Comparison of ENCODE assay signal across 9 cellular contexts in genomic region chr3:119508172-119508845, GRCh38. TPM values are rescaled to one million over a fixed set of nuclear protein-coding genes. Genes with fewer than 3 reads are reported as not detected.
A peak's percentile ranks its signal among the peaks of the same experiment; 100 is the strongest.
DNase-seq lines count a peak whose midpoint lies in the region; ATAC-seq, FAIRE-seq and TF ChIP-seq lines count a peak whose summit lies in the region.
"Had no signal": no experiment of that assay in that cellular context is flagged by ENCODE, and none has a peak within 500 bp of the region (broad histone marks: within the 10 kb centered on the region; RNA-seq: fewer than 3 reads in every experiment).

No MANE protein-coding gene starts in this region.

- FAIRE-seq in GM18507 (lab: Jason Lieb, UNC) = peak; percentile 85

- H3K27me3 ChIP-seq in KMS-11 (ENCODE audit: insufficient read depth, low read depth) = no peaks in the 10 kb centered on the region

- ATAC-seq in GM21390 (IDR thresholded peaks at IDR 0.05; ENCODE audit: unreplicated experiment) (peak; percentile 70), Right ventricle myocardium inferior (no peak)
- ATAC-seq in effector memory CD8-positive, alpha-beta T cell (replicated peaks) = peak; percentile 46

- no peaks in the 10 kb centered on the region for H3K9me3 Mint-ChIP-seq in effector memory CD8-positive, alpha-beta T cell
- H3K9me3 Mint-ChIP-seq: endodermal cell had no signal

- intact Hi-C loops in Right ventricle myocardium inferior (cut with DNase I) = no loop called here

- peaks cover 22 to 25% of the 10 kb centered on the region in 2 donors for H3K4me1 Mint-ChIP-seq in effector memory CD8-positive, alpha-beta T cell (ENCODE audit: low read depth in 2 of 2)
- H3K4me1 Mint-ChIP-seq: endodermal cell had no signal

- no peak overlapping the region for H2AFZ ChIP-seq in KMS-11 (ENCODE audit: low read depth)

- H3K27ac ChIP-seq in KMS-11 = no peak overlapping the region

- no peaks in the 10 kb centered on the region for H3K79me2 ChIP-seq in KMS-11 (ENCODE audit: insufficient read depth, low read depth)

- H3K27me3 Mint-ChIP-seq in effector memory CD8-positive, alpha-beta T cell = no peaks in the 10 kb centered on the region

- DNase-seq in GM18507 (ENCODE audit: extremely low spot score, insufficient read length, low read depth) (no peak), Right ventricle myocardium inferior (ENCODE audit: missing footprints) (no peak), NOMO-1 treated with dmso at 0.1 percent for 144 hours (lab: John Stamatoyannopoulos, UW; ENCODE audit: unreplicated experiment) (no peak), NCI-H187 treated with DMSO at 0.1 percent for 48 hours (lab: John Stamatoyannopoulos, UW) (no peak)
- DNase-seq in effector memory CD8-positive, alpha-beta T cell = no peak
- DNase-seq: endodermal cell had no signal

- H3K36me3 ChIP-seq in KMS-11 (ENCODE audit: insufficient read depth) = no peaks in the 10 kb centered on the region; the same call in 1 of the 2 replicates

- H3K36me3 Mint-ChIP-seq in effector memory CD8-positive, alpha-beta T cell (ENCODE audit: insufficient read depth) = peaks cover 68% of the 10 kb centered on the region

- no peak for TF ChIP-seq CTCF in KMS-11 (conservative IDR thresholded peaks at IDR 0.05; ENCODE audit: low read depth, low read length)

- H3K4me3 Mint-ChIP-seq in effector memory CD8-positive, alpha-beta T cell = no peak overlapping the region
- H3K4me3 Mint-ChIP-seq: endodermal cell had no signal

- H3K4me1 ChIP-seq in KMS-11 (ENCODE audit: low read depth, poor library complexity, severe bottlenecking) = peaks cover 14% of the 10 kb centered on the region

- no peak overlapping the region for H3K9ac ChIP-seq in KMS-11

- no peaks in the 10 kb centered on the region for H4K20me1 ChIP-seq in KMS-11 (ENCODE audit: insufficient read depth)

- H3K4me2 ChIP-seq in KMS-11 = peak overlapping the region; percentile 22; the same call in 1 of the 2 replicates

- no peak overlapping the region for H3K4me3 ChIP-seq in KMS-11 (IDR thresholded peaks at IDR 0.05; ENCODE audit: insufficient read depth, low read depth, low read length)

- peak overlapping the region; percentile 57 to 76 for H3K27ac Mint-ChIP-seq in effector memory CD8-positive, alpha-beta T cell
- H3K27ac Mint-ChIP-seq: endodermal cell had no signal

RNA-seq across cellular contexts. Expression of gene TIMMDC1, which starts 10.0 kb away (rescaled TPM):
- 340 TPM for total RNA-seq in Right ventricle myocardium inferior

RNA-seq across cellular contexts. Expression of gene POGLUT1, which starts 39.5 kb away (rescaled TPM):
- 5.1 TPM for total RNA-seq in Right ventricle myocardium inferior

RNA-seq across cellular contexts. Expression of gene TMEM39A, which starts 44.9 kb away (rescaled TPM):
- total RNA-seq in Right ventricle myocardium inferior = 17.0 TPM

RNA-seq across cellular contexts. Expression of gene CD80, which starts 51.1 kb away (rescaled TPM):
- total RNA-seq in Right ventricle myocardium inferior = not detected
- total RNA-seq: Daoy had no signal
